In genomic region chr2:192424243-192424642, GRCh38 we compare ENCODE assay signal across 32 cellular contexts.
"Had no signal": no experiment of that assay in that cellular context is flagged by ENCODE, and none has a peak within 500 bp of the region (broad histone marks: within the 10 kb centered on the region; RNA-seq: fewer than 3 reads in every experiment).

No MANE protein-coding gene starts in this region.

- H3K4me2 ChIP-seq: PC-9 had no signal

- H3K4me3 ChIP-seq: PC-9, SJCRH30, SK-N-MC had no signal

- H3K27me3 ChIP-seq: SJCRH30 had no signal

- DNase-seq: KG1, MM.1S, MV-4-11, NCI-H1092, NCI-H1105 treated with DMSO at 0.1 percent for 48 hours, NCI-H1417, NCI-H1436, NCI-H146, NCI-H1694, NCI-H187, NCI-H1930, NCI-H2029 treated with DMSO at 0.1 percent for 48 hours, NCI-H2081 treated with DMSO at 0.1 percent for 48 hours, NCI-H2107, NCI-H2171, NCI-H226, NCI-H446 treated with DMSO at 0.1 percent for 48 hours, NCI-H510A, NCI-H524, NCI-H526, NCI-H69, NCI-H748 treated with DMSO at 0.1 percent for 48 hours, NCI-H82, PC-9, SHP77, SIG-M5, SJCRH30 had no signal

- ATAC-seq: Panc1, Right ventricle myocardium inferior, SK-N-SH treated with all-trans-retinoic acid at 6 μM for 48 hours had no signal

- H3K9me3 ChIP-seq: SJCRH30 had no signal

- H3K4me1 ChIP-seq: SJCRH30 had no signal

- H3K27ac ChIP-seq: PC-9, RWPE1, SJCRH30, SK-N-MC had no signal

- H3K36me3 ChIP-seq: SJCRH30 had no signal

- H2AFZ ChIP-seq: PC-9 had no signal
